In the genomic region with DNA sequence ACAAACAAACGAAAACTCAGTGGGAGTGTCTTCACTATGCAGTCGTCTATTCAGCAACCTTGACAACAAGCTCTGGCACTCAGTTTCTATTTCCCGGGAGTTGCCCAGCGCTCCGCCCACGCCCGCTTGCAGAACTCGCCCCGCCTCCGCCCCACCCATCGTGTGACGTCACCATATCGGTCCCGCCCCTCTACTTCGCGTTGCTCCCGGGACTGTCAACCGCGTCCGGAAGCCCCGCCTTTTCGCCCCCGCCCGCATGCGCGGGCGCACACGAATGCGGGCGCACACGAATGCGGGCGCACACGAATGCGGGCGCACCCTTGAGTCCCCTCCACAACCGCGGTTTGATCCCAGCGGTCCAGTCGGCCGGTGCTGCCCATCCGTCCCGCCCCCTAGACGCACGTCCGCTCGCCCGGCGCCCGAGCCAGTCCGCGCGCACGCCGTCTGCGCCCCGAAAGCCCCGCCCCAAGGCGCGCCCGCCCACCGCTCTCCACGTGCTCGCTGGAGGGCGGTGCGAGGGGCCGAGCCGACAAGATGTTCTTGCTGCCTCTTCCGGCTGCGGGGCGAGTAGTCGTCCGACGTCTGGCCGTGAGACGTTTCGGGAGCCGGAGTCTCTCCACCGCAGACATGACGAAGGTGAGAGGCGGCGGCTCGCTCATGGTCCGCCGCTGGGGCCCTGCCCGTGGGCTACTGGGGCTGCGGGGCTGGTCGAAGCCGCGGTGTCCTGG, we compare ENCODE assay signal across 8 cellular contexts. TPM values are rescaled to one million over a fixed set of nuclear protein-coding genes. Genes with fewer than 3 reads are reported as not detected.
A peak's percentile ranks its signal among the peaks of the same experiment; 100 is the strongest.
DNase-seq lines count a peak whose midpoint lies in the region; ATAC-seq and TF ChIP-seq lines count a peak whose summit lies in the region.

LAP3 (plus strand) TSS at position 267 of the 728 bp plus-strand sequence; CDS start at position 535, 268 bp downstream.

- intact Hi-C loops in Panc1 (cut with micrococcal nuclease; ENCODE audit: unreplicated experiment) = no loop called here
- intact Hi-C loops in esophagus muscularis mucosa (cut with DNase I) = loop anchor here (1.0 to 5.0 kb wide), 4 partner anchors 37 to 445 kb away; partner anchors contain the start of genes DCAF16, LCORL, MED28 and NCAPG

- H3K36me3 Mint-ChIP-seq in activated T-cell treated with anti-CD3 and anti-CD28 coated beads, Interleukin-2, amount 50 U/mL, for 72 hours (ENCODE audit: insufficient read depth in 2 of 2) = peaks cover 8 to 17% of the 10 kb centered on the region in 2 donors

- peak within 1 kb of the TSS; percentile 94 to 99 for H3K4me3 Mint-ChIP-seq in activated T-cell treated with anti-CD3 and anti-CD28 coated beads, Interleukin-2, amount 50 U/mL, for 72 hours

- H3K9me3 ChIP-seq in Panc1 (ENCODE audit: control insufficient read depth, insufficient read depth, low read depth, low read length) = no peaks in the 10 kb centered on the region
- H3K9me3 ChIP-seq in esophagus muscularis mucosa = no peaks in the 10 kb centered on the region
- no peaks in the 10 kb centered on the region for H3K9me3 ChIP-seq in muscle layer of duodenum (ENCODE audit: control insufficient read depth in 1 of 2, low read length in 2 of 2)

- peak; percentile 60 for TF ChIP-seq POLR2A in esophagus muscularis mucosa (IDR thresholded peaks at IDR 0.05; ENCODE audit: low read depth)

- no TSS peak for BruUV-seq in Panc1 (replicated peaks; lab: Mats Ljungman, UMichigan)

- CTCF ChIA-PET in Panc1 (lab: Charles Lee) = no interaction called here

- peak within 1 kb of the TSS; percentile 95 for H3K27ac Mint-ChIP-seq in activated T-cell treated with anti-CD3 and anti-CD28 coated beads, Interleukin-2, amount 50 U/mL, for 72 hours

- H3K4me1 ChIP-seq in Panc1 (ENCODE audit: control insufficient read depth, insufficient read depth, low read length) (peaks cover 5% of the 10 kb centered on the region), esophagus muscularis mucosa (peaks cover 25 to 41% (median 34%) of the 10 kb centered on the region in 4 donors), muscle layer of duodenum (ENCODE audit: control insufficient read depth in 1 of 2, insufficient read depth in 2 of 2, low read length in 2 of 2) (peaks cover 0 to 16% of the 10 kb centered on the region in 2 donors)

- peak within 1 kb of the TSS; percentile 87 for H3K27ac ChIP-seq in Panc1 (ENCODE audit: low read length)
- peak within 1 kb of the TSS; percentile 89 to 97 (median 93) for H3K27ac ChIP-seq in esophagus muscularis mucosa (replicated peaks in 1 of 4)
- H3K27ac ChIP-seq in muscle layer of duodenum (ENCODE audit: low read length) = peak within 1 kb of the TSS; percentile 87

- in situ Hi-C loops in Panc1 (cut with HindIII; ENCODE audit: low pct_unique_long_range_greater_than_20kb, low sequenced_read_pairs) = no loop called here

- H3K27me3 Mint-ChIP-seq in activated T-cell treated with anti-CD3 and anti-CD28 coated beads, Interleukin-2, amount 50 U/mL, for 72 hours (ENCODE audit: low read depth) = no peaks in the 10 kb centered on the region

- ATAC-seq in GM21723 (IDR thresholded peaks at IDR 0.05; ENCODE audit: unreplicated experiment) (peak; percentile 87), Panc1 (peak; percentile 98)
- peak; percentile 88 to 91 for ATAC-seq in activated T-cell treated with anti-CD3 and anti-CD28 coated beads, Interleukin-2, amount 50 U/mL, for 72 hours (replicated peaks in 1 of 2)

- H3K4me3 ChIP-seq in Panc1 (ENCODE audit: low read depth in 2 of 2, low read length in 2 of 2) = peak within 1 kb of the TSS; percentile 78 to 81
- H3K4me3 ChIP-seq in esophagus muscularis mucosa = peak within 1 kb of the TSS; percentile 73 to 88 (median 78)
- H3K4me3 ChIP-seq in muscle layer of duodenum (ENCODE audit: low read depth in 1 of 2, low read length in 2 of 2) = peak within 1 kb of the TSS; percentile 75 to 85

- H3K27me3 ChIP-seq in Panc1 (ENCODE audit: control insufficient read depth, insufficient read depth, low read length) (no peaks in the 10 kb centered on the region), esophagus muscularis mucosa (no peaks in the 10 kb centered on the region), muscle layer of duodenum (ENCODE audit: low read depth, low read length) (no peaks in the 10 kb centered on the region)

- POLR2A ChIA-PET in Panc1 (lab: Charles Lee) = interaction anchor here (0.6 kb wide), 1 partner anchor 12 kb away, joined by 3 read pairs; no protein-coding TSS in a partner anchor

- TF ChIP-seq EP300 in esophagus muscularis mucosa (IDR thresholded peaks at IDR 0.05) = no peak

- TF ChIP-seq CTCF in Panc1 (IDR thresholded peaks at IDR 0.05) (no peak), esophagus muscularis mucosa (IDR thresholded peaks at IDR 0.05) (peak in 1 of 3 experiments; percentile 6)

- H3K36me3 ChIP-seq in Panc1 (ENCODE audit: control insufficient read depth, insufficient read depth, low read length) (peaks cover under 1% of the 10 kb centered on the region), esophagus muscularis mucosa (peaks cover 5 to 26% (median 15%) of the 10 kb centered on the region in 4 donors), muscle layer of duodenum (ENCODE audit: control insufficient read depth in 1 of 2, insufficient read depth in 2 of 2, low read length in 2 of 2) (peaks cover 4 to 11% of the 10 kb centered on the region in 2 donors)

- peaks cover 33% of the 10 kb centered on the region for H3K4me1 Mint-ChIP-seq in activated T-cell treated with anti-CD3 and anti-CD28 coated beads, Interleukin-2, amount 50 U/mL, for 72 hours (ENCODE audit: low read depth)

- H3K9me3 Mint-ChIP-seq in activated T-cell treated with anti-CD3 and anti-CD28 coated beads, Interleukin-2, amount 50 U/mL, for 72 hours = no peaks in the 10 kb centered on the region

- 0% methylated on average over 2 of the region's 90 CpGs for WGBS in esophagus muscularis mucosa

- DNase-seq in DMS53 treated with DMSO at 0.1 percent for 48 hours (lab: John Stamatoyannopoulos, UW; ENCODE audit: unreplicated experiment) (peak; percentile 98), KG1 (lab: John Stamatoyannopoulos, UW) (peak; percentile 84), Panc1 (ENCODE audit: low read depth, low spot score) (peak; percentile 69), esophagus muscularis mucosa (ENCODE audit: extremely low spot score) (peak; percentile 100)
- DNase-seq in activated T-cell treated with anti-CD3 and anti-CD28 coated beads, Interleukin-2, amount 50 U/mL, for 72 hours = peak; percentile 97 to 99
- DNase-seq in stimulated activated CD8-positive, alpha-beta memory T cell treated with anti-CD3 and anti-CD28 coated beads, Interleukin-7, amount 100 ng/mL, for 4 hours (ENCODE audit: low read depth in 2 of 2) = peak; percentile 94 to 98

RNA-seq across cellular contexts. Expression of gene LAP3, which starts in this region (rescaled TPM):
- total RNA-seq in Panc1 (2021; ENCODE audit: unreplicated experiment) (51.4 TPM), esophagus muscularis mucosa (100 to 1,000 TPM in 1 of 4 donors, 10 to 100 TPM in 3; 72.3 to 117 (median 78.9) TPM)
- 35.3 TPM for polyA plus RNA-seq in Panc1 (2012; ENCODE audit: insufficient read length)
- total RNA-seq in activated T-cell treated with anti-CD3 and anti-CD28 coated beads, Interleukin-2, amount 50 U/mL, for 72 hours = 10 to 100 TPM; 72.5 to 97.7 TPM

Comparison
In these comparisons a context has a peak if more than half of its experiments do, and no peak if none do; other contexts are left out.
1. Peak in every context shown above with its lines: DNase-seq, ATAC-seq, H3K4me3 ChIP-seq and H3K27ac ChIP-seq.